Comparison of ENCODE assay signal across 8 cellular contexts in genomic region chr2:238290715-238291549, GRCh38. TPM values are rescaled to one million over a fixed set of nuclear protein-coding genes. Genes with fewer than 3 reads are reported as not detected.
A peak's percentile ranks its signal among the peaks of the same experiment; 100 is the strongest.
DNase-seq lines count a peak whose midpoint lies in the region; ATAC-seq and TF ChIP-seq lines count a peak whose summit lies in the region.

No MANE protein-coding gene starts in this region.

- H4K91ac ChIP-seq in neuronal stem cell (ENCODE audit: low read depth, low read length, poor library complexity), result no peak overlapping the region

- intact Hi-C loops in CD4-positive, alpha-beta T cell (cut with DNase I, micrococcal nuclease), result loop anchor here in 1 of 2 experiments (2.0 kb wide), 1 partner anchor 138 kb away; no protein-coding TSS in a partner anchor
- intact Hi-C loops in dorsolateral prefrontal cortex (cut with DNase I), result no loop called here

- H3K27ac ChIP-seq in CD4-positive, alpha-beta T cell (ENCODE audit: low read depth, low read length), result no peak overlapping the region
- H3K27ac ChIP-seq in dorsolateral prefrontal cortex, result peak overlapping the region in 55 of 59 donors; percentile 3 to 95 (median 69)
- H3K27ac ChIP-seq in neuronal stem cell (replicated peaks; ENCODE audit: low read length), result no peak overlapping the region

- no peak overlapping the region for H3K4ac ChIP-seq in neuronal stem cell (ENCODE audit: low read length)

- H3K9me3 Mint-ChIP-seq in CD4-positive, alpha-beta T cell, result no peaks in the 10 kb centered on the region
- no peaks in the 10 kb centered on the region for H3K9me3 Mint-ChIP-seq in IgD-negative memory B cell

- no peak overlapping the region for H2BK15ac ChIP-seq in neuronal stem cell (ENCODE audit: low read length)

- H3K4me3 ChIP-seq in dorsolateral prefrontal cortex (no peak overlapping the region), neuronal stem cell (ENCODE audit: low read length in 2 of 2) (no peak overlapping the region)

- DNase-seq in CD4-positive, alpha-beta T cell, result no peak
- peak in 2 of 10 donors; percentile 35 to 41 for DNase-seq in dorsolateral prefrontal cortex
- no peak for DNase-seq in neuronal stem cell (ENCODE audit: low spot score)
- no peak for DNase-seq in NCI-H1417 (lab: John Stamatoyannopoulos, UW)
- no peak for DNase-seq in NCI-H1092 treated with DMSO at 0.1 percent for 48 hours (lab: John Stamatoyannopoulos, UW)

- WGBS in neuronal stem cell (ENCODE audit: extremely low coverage in 2 of 2, insufficient read length in 2 of 2, insufficient replicate concordance in 1 of 2), 2 donors, result no CpG with 5 or more reads among the region's 5 CpGs

- H3K27ac Mint-ChIP-seq in CD4-positive, alpha-beta T cell, result peak overlapping the region; percentile 99
- H3K27ac Mint-ChIP-seq in IgD-negative memory B cell, result peak overlapping the region in 1 of 3 donors; percentile 86

- TF ChIP-seq CTCF in CD4-positive, alpha-beta T cell (IDR thresholded peaks at IDR 0.05), result no peak
- TF ChIP-seq CTCF in dorsolateral prefrontal cortex (IDR thresholded peaks at IDR 0.05 in 54 of 56, conservative IDR thresholded peaks at IDR 0.05 in 2 of 56; ENCODE audit: low read depth in 1 of 56, partially characterized antibody in 56 of 56), result no peak

- no peak overlapping the region for H3K23ac ChIP-seq in neuronal stem cell (ENCODE audit: low read depth, low read length, poor library complexity)

- H2BK120ac ChIP-seq in neuronal stem cell (ENCODE audit: low read depth, low read length), result no peak overlapping the region

- peaks cover 33% of the 10 kb centered on the region for H3K4me1 Mint-ChIP-seq in CD4-positive, alpha-beta T cell (ENCODE audit: low read depth)
- peaks cover 16 to 21% (median 20%) of the 10 kb centered on the region in 3 donors for H3K4me1 Mint-ChIP-seq in IgD-negative memory B cell

- no peaks in the 10 kb centered on the region for H3K36me3 ChIP-seq in neuronal stem cell (replicated peaks in 1 of 2; ENCODE audit: control insufficient read depth in 2 of 2, insufficient read depth in 2 of 2, low read length in 2 of 2)

- H3K18ac ChIP-seq in neuronal stem cell (ENCODE audit: low read length), result no peak overlapping the region

- no peak overlapping the region for H3K9ac ChIP-seq in neuronal stem cell (ENCODE audit: low read depth, low read length, poor library complexity)

- no peaks in the 10 kb centered on the region for H3K79me1 ChIP-seq in neuronal stem cell (ENCODE audit: low read depth, low read length)

- CTCF ChIA-PET in CD4-positive, alpha-beta T cell (lab: Charles Lee), result no interaction called here

- no peak overlapping the region for H3K14ac ChIP-seq in neuronal stem cell (ENCODE audit: low read length)

- peak overlapping the region; percentile 99 for H3K4me3 Mint-ChIP-seq in CD4-positive, alpha-beta T cell
- H3K4me3 Mint-ChIP-seq in IgD-negative memory B cell, result peak overlapping the region in 3 of 4 donors; percentile 49 to 91 (median 70)

- H3K36me3 Mint-ChIP-seq in CD4-positive, alpha-beta T cell (ENCODE audit: low read depth), result peaks cover 8% of the 10 kb centered on the region
- H3K36me3 Mint-ChIP-seq in IgD-negative memory B cell, result no peaks in the 10 kb centered on the region

- H2AFZ ChIP-seq in neuronal stem cell (ENCODE audit: low read length), result no peak overlapping the region

- H3K9me3 ChIP-seq in CD4-positive, alpha-beta T cell (ENCODE audit: control insufficient read depth, low read length), result no peaks in the 10 kb centered on the region
- H3K9me3 ChIP-seq in neuronal stem cell (replicated peaks in 1 of 2; ENCODE audit: control insufficient read depth in 2 of 2, insufficient read depth in 1 of 2, low read depth in 1 of 2, low read length in 2 of 2), result peaks cover 0 to 2% of the 10 kb centered on the region in 2 donors

- H4K8ac ChIP-seq in neuronal stem cell (ENCODE audit: low read depth, low read length), result no peak overlapping the region

- peak overlapping the region; percentile 6 for H2AK5ac ChIP-seq in neuronal stem cell (ENCODE audit: low read depth, low read length)

- no peak overlapping the region for H2BK5ac ChIP-seq in neuronal stem cell (ENCODE audit: low read length)

- H3K4me2 ChIP-seq in neuronal stem cell (ENCODE audit: insufficient read depth, low read length, poor library complexity, severe bottlenecking), result no peak overlapping the region

- no peak for ATAC-seq in CD4-positive, alpha-beta T cell (ENCODE audit: poor library complexity)
- ATAC-seq in HG03354 (IDR thresholded peaks at IDR 0.05; ENCODE audit: poor library complexity, severe bottlenecking, unreplicated experiment) (no peak), GM21786 (IDR thresholded peaks at IDR 0.05; ENCODE audit: unreplicated experiment) (no peak)

- no peaks in the 10 kb centered on the region for H3K27me3 ChIP-seq in CD4-positive, alpha-beta T cell (ENCODE audit: control insufficient read depth, insufficient read depth, low read length)
- H3K27me3 ChIP-seq in dorsolateral prefrontal cortex, result no peaks in the 10 kb centered on the region
- H3K27me3 ChIP-seq in neuronal stem cell (ENCODE audit: control insufficient read depth in 3 of 3, insufficient read depth in 3 of 3, low read depth in 1 of 3, low read length in 3 of 3), result peaks cover 0 to 11% (median 0%) of the 10 kb centered on the region in 3 experiments

- peaks cover 24 to 32% of the 10 kb centered on the region in 2 donors for H3K4me1 ChIP-seq in neuronal stem cell (ENCODE audit: control insufficient read depth in 2 of 2, insufficient read depth in 1 of 2, low read depth in 1 of 2, low read length in 2 of 2)

- no peak overlapping the region for H2BK12ac ChIP-seq in neuronal stem cell (ENCODE audit: low read length)

- POLR2A ChIA-PET in CD4-positive, alpha-beta T cell (lab: Charles Lee), result no interaction called here

- H3K27me3 Mint-ChIP-seq in CD4-positive, alpha-beta T cell, result no peaks in the 10 kb centered on the region
- peaks cover 3% of the 10 kb centered on the region for H3K27me3 Mint-ChIP-seq in IgD-negative memory B cell

RNA-seq across cellular contexts. Expression of gene PER2, which starts 2.5 kb away (rescaled TPM):
- total RNA-seq in CD4-positive, alpha-beta T cell, result 10 to 100 TPM; 33.8 to 38.2 TPM
- polyA plus RNA-seq in IgD-negative memory B cell, result 9.4 TPM
- 10 to 100 TPM in 119 of 120 experiments, 1 to 10 TPM in 1; 9.9 to 34.3 (median 18.4) TPM for total RNA-seq in dorsolateral prefrontal cortex
- polyA plus RNA-seq in neuronal stem cell (2013, experiment 1 of 2), result 2.4 TPM
- 2.6 TPM for polyA plus RNA-seq in neuronal stem cell (2013, experiment 2 of 2)

RNA-seq across cellular contexts. Expression of gene TRAF3IP1, which starts 29.4 kb away (rescaled TPM):
- total RNA-seq in CD4-positive, alpha-beta T cell, result 1 to 10 TPM; 5.1 to 6.9 TPM
- 6.6 TPM for polyA plus RNA-seq in IgD-negative memory B cell
- 10 to 100 TPM; 17.6 to 47.3 (median 30.2) TPM for total RNA-seq in dorsolateral prefrontal cortex
- 13.8 TPM for polyA plus RNA-seq in neuronal stem cell (2013, experiment 1 of 2)
- polyA plus RNA-seq in neuronal stem cell (2013, experiment 2 of 2), result 14.5 TPM

RNA-seq across cellular contexts. Expression of gene HES6, which starts 51.1 kb away (rescaled TPM):
- 1 to 10 TPM; 1.5 to 1.9 TPM for total RNA-seq in CD4-positive, alpha-beta T cell
- 3.3 TPM for polyA plus RNA-seq in IgD-negative memory B cell
- total RNA-seq in dorsolateral prefrontal cortex, result 10 to 100 TPM; 16.3 to 92.6 (median 39.4) TPM
- polyA plus RNA-seq in neuronal stem cell (2013, experiment 1 of 2), result 19.8 TPM
- polyA plus RNA-seq in neuronal stem cell (2013, experiment 2 of 2), result 18.8 TPM

Comparison
In these comparisons a context has a peak if more than half of its experiments do, and no peak if none do; other contexts are left out.
1. H3K27ac ChIP-seq: peak in dorsolateral prefrontal cortex (55 of 59); none in CD4-positive, alpha-beta T cell (single experiment) and neuronal stem cell (single experiment).
2. RNA of gene HES6, which starts 51.1 kb away (total RNA-seq): 16.3 to 92.6 TPM in dorsolateral prefrontal cortex; 1.5 to 1.9 TPM in CD4-positive, alpha-beta T cell; every median in the first group is over 4 times any median in the second.